Comparison of ENCODE assay signal across 24 cellular contexts in the genomic region with DNA sequence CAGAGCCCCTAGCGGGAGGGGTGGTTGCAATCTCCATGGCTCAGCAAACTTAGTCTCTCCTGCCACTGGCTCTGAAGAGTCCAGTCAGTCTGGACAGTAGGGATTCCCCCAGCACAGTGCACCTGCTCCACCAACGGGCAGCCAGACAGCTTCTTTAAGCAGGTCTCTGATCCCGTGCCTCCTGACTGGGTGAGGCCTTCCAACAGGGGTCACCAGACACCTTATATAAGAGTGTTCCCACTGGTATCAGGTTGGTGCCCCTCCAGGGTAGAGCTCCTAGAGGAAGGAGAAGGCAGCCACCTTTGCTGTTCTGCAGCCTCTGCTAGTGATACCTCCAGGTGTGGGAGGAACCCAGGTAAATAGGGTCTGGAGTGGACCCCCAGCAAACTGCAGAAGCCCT.
"Had no signal": no experiment of that assay in that cellular context is flagged by ENCODE, and none has a peak within 500 bp of the region (broad histone marks: within the 10 kb centered on the region; RNA-seq: fewer than 3 reads in every experiment).

No MANE protein-coding gene starts in this region.

- H3K27ac ChIP-seq: epithelial cell of prostate, gastroesophageal sphincter, heart left ventricle, hepatocyte, neural progenitor cell, prostate gland, right atrium auricular region, sigmoid colon, stomach, thyroid gland had no signal

- H2AFZ ChIP-seq: hepatocyte, neural progenitor cell had no signal

- H3K79me2 ChIP-seq: hepatocyte had no signal

- ATAC-seq: esophagus mucosa; gastroesophageal sphincter; heart left ventricle; naive thymus-derived CD4-positive, alpha-beta T cell; stimulated activated effector memory CD8-positive, alpha-beta T cell treated with anti-CD3 and anti-CD28 coated beads, Interleukin-12 subunit alpha, Interleukin-12 subunit beta, amount 100 ng/mL, for 72 hours had no signal

- H3K4me1 Mint-ChIP-seq: naive thymus-derived CD4-positive, alpha-beta T cell; nephron; neural progenitor cell; stimulated activated effector memory CD8-positive, alpha-beta T cell treated with anti-CD3 and anti-CD28 coated beads, Interleukin-12 subunit alpha, Interleukin-12 subunit beta, amount 100 ng/mL, for 72 hours had no signal

- H3K4me1 ChIP-seq: gastroesophageal sphincter, heart left ventricle, neural progenitor cell, prostate gland, right atrium auricular region, stomach, thyroid gland had no signal

- H3K36me3 Mint-ChIP-seq: naive thymus-derived CD4-positive, alpha-beta T cell; stimulated activated effector memory CD8-positive, alpha-beta T cell treated with anti-CD3 and anti-CD28 coated beads, Interleukin-12 subunit alpha, Interleukin-12 subunit beta, amount 100 ng/mL, for 72 hours had no signal

- H3K27me3 ChIP-seq: gastroesophageal sphincter, heart left ventricle, hepatocyte, neural progenitor cell, right atrium auricular region, sigmoid colon, stomach, thyroid gland had no signal

- H3K27me3 Mint-ChIP-seq: naive thymus-derived CD4-positive, alpha-beta T cell had no signal

- H3K4me3 ChIP-seq: gastroesophageal sphincter, heart left ventricle, hepatocyte, neural progenitor cell, prostate gland, right atrium auricular region, sigmoid colon, stomach, thyroid gland had no signal

- H3K4me3 Mint-ChIP-seq: naive thymus-derived CD4-positive, alpha-beta T cell; nephron; neural progenitor cell; stimulated activated effector memory CD8-positive, alpha-beta T cell treated with anti-CD3 and anti-CD28 coated beads, Interleukin-12 subunit alpha, Interleukin-12 subunit beta, amount 100 ng/mL, for 72 hours had no signal

- H3K9ac ChIP-seq: neural progenitor cell had no signal

- H3K4me2 ChIP-seq: hepatocyte, neural progenitor cell had no signal

- H3K27ac Mint-ChIP-seq: naive thymus-derived CD4-positive, alpha-beta T cell; nephron; neural progenitor cell; stimulated activated effector memory CD8-positive, alpha-beta T cell treated with anti-CD3 and anti-CD28 coated beads, Interleukin-12 subunit alpha, Interleukin-12 subunit beta, amount 100 ng/mL, for 72 hours had no signal

- H3K36me3 ChIP-seq: gastroesophageal sphincter, heart left ventricle, neural progenitor cell, prostate gland, right atrium auricular region, sigmoid colon, stomach, thyroid gland had no signal

- H3K9me3 ChIP-seq: gastroesophageal sphincter, prostate gland, sigmoid colon, thyroid gland had no signal

- DNase-seq: cortex of kidney; effector CD4-positive, alpha-beta T cell; foreskin fibroblast; mesendoderm; midbrain; naive thymus-derived CD4-positive, alpha-beta T cell; sigmoid colon; stimulated activated CD4-positive, alpha-beta T cell treated with anti-CD3 and anti-CD28 coated beads, Interleukin-2, amount 100 ng/mL, for 24 hours; stimulated activated CD4-positive, alpha-beta T cell treated with anti-CD3 and anti-CD28 coated beads, Interleukin-4, amount 100 ng/mL, for 24 hours; stimulated activated naive CD4-positive, alpha-beta T cell treated with Interleukin-2 at 50 U/mL for 16 hours; stomach; thyroid gland; trophoblast cell had no signal

- FAIRE-seq: keratinocyte had no signal
